ENCODE assay signal across 9 cellular contexts in the genomic region with DNA sequence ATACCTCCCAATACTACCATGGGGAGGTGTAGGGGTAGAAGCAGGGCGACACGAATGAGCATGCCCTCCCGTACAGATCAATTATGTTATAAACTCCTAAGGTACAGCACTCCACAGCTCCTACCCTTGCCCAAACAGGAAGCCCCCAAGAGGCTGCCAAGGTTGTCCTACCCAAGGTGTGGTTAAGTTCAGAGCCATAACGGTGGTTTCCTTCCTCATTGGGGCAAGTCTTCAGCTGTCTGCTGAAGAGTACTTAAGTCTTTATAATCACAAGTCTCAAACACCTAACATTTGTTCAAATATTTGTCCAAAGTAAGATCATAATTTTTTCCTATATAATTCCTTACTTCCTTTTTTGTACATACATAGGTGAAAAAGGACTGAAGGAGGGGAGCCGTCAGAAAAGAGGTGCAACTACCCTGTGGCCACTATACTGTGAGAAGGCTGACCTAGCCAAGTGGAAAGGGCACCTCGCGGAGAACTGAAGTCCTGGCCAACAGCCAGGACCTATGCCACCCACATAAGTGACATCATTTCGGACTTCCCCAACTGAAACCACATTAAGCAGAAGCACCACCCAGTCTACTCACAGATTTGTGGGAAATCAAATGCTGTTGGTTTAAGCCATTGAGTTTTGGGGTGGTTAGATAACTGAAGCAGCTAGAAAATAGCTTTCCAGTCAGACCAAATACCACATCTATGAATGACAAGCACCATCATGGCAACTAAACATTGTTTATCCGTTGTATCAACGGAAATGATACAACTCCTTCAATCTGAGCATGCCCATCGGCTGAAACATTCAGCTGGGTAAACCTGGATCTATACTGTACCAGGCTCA.
DNase-seq lines count a peak whose midpoint lies in the region; ATAC-seq and TF ChIP-seq lines count a peak whose summit lies in the region.
"Had no signal": no experiment of that assay in that cellular context is flagged by ENCODE, and none has a peak within 500 bp of the region (broad histone marks: within the 10 kb centered on the region; RNA-seq: fewer than 3 reads in every experiment).

No MANE protein-coding gene starts in this region.

- DNase-seq in GM12865 (ENCODE audit: low read depth) (peak; percentile 80), T-helper 22 cell (ENCODE audit: low read depth) (peak; percentile 75), astrocyte of the spinal cord (ENCODE audit: low read depth, low spot score) (peak; percentile 66), non-pigmented ciliary epithelial cell (ENCODE audit: low read depth) (peak; percentile 66), NCI-H187 (lab: John Stamatoyannopoulos, UW) (no peak), LoVo (ENCODE audit: low spot score) (no peak), NCI-H2171 treated with DMSO at 0.1 percent for 48 hours (lab: John Stamatoyannopoulos, UW) (no peak)

- H3K4me3 ChIP-seq in GM12865 (ENCODE audit: low read depth, low read length) (no peak overlapping the region), astrocyte of the spinal cord (ENCODE audit: low read depth, low read length) (no peak overlapping the region)
- H3K4me3 ChIP-seq: SK-N-MC had no signal

- TF ChIP-seq CTCF in GM12865 (IDR thresholded peaks at IDR 0.05; ENCODE audit: insufficient read depth, low read depth, low read length, missing control alignments) (no peak), astrocyte of the spinal cord (IDR thresholded peaks at IDR 0.05; ENCODE audit: low read depth, low read length) (no peak)

- in situ Hi-C loops in astrocyte of the spinal cord (cut with HindIII; ENCODE audit: low sequenced_read_pairs) = no loop called here

- peak; percentile 35 for ATAC-seq in HG03571 (IDR thresholded peaks at IDR 0.05; ENCODE audit: unreplicated experiment)

Comparison
In these comparisons a context has a peak if more than half of its experiments do, and no peak if none do; other contexts are left out.
1. DNase-seq: peak in GM12865 (single experiment), T-helper 22 cell (single experiment), astrocyte of the spinal cord (single experiment) and non-pigmented ciliary epithelial cell (single experiment); none in NCI-H187 (0 of 2), LoVo (single experiment) and NCI-H2171 treated with DMSO at 0.1 percent for 48 hours (single experiment).